14 cellular contexts compared by ENCODE assay signal in genomic region chr13:36059366-36059765, GRCh38.
"Had no signal": no experiment of that assay in that cellular context is flagged by ENCODE, and none has a peak within 500 bp of the region (broad histone marks: within the 10 kb centered on the region; RNA-seq: fewer than 3 reads in every experiment).

No MANE protein-coding gene starts in this region.

- H3K27ac ChIP-seq: pancreas, transverse colon had no signal

- ATAC-seq: activated naive CD4-positive, alpha-beta T cell treated with anti-CD3 and anti-CD28 coated beads, Interleukin-2, amount 50 U/mL, for 72 hours; left colon; pancreas; stimulated activated effector memory CD8-positive, alpha-beta T cell treated with anti-CD3 and anti-CD28 coated beads, Interleukin-12 subunit alpha, Interleukin-12 subunit beta, amount 100 ng/mL, for 72 hours had no signal

- H3K4me3 ChIP-seq: pancreas, smooth muscle cell, transverse colon had no signal

- H3K36me3 ChIP-seq: pancreas, transverse colon had no signal

- H3K4me1 ChIP-seq: transverse colon had no signal

- H3K9me3 ChIP-seq: pancreas, transverse colon had no signal

- H3K4me2 ChIP-seq: smooth muscle cell had no signal

- DNase-seq: activated CD4-positive, alpha-beta T cell treated with anti-CD3 and anti-CD28 coated beads, Interleukin-2, amount 50 U/mL, for 4 hours; activated CD4-positive, CD25-positive, alpha-beta regulatory T cell; activated T-cell treated with anti-CD3 and anti-CD28 coated beads, Interleukin-2, amount 50 U/mL, for 1 hour; amniotic stem cell; dermis blood vessel endothelial cell; endodermal cell; glutamatergic neuron; left colon; pancreas; T-helper 2 cell; transverse colon had no signal

- H3K27me3 ChIP-seq: pancreas, transverse colon had no signal
